In the genomic region with DNA sequence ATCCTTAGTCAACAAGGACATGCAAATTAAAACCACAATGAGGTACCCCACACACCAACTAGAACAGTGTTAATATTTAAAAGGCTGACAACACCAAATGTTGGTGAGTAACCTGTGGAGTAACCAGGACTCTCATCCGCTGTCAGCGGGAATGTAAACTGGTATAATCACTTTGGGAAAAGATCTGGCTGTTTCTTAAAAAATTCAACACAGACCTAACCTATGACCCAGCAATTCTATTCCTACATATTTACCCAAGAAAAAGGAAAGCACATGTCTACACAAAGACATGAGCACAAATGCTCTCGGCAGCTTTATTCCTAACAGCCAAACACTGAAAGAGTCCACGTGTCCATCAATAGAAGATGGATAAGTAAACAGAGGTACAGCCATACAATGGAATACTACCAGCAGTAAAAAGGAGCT, we compare ENCODE assay signal across 1 cellular context.
A peak's percentile ranks its signal among the peaks of the same experiment; 100 is the strongest.
TF ChIP-seq lines count a peak whose summit lies in the region.

No MANE protein-coding gene starts in this region.

TF ChIP-seq in HepG2, 621 proteins besides CTCF, POLR2A, EP300 and RAD21 (continued from another document and continues in another):
- TF ChIP-seq, protein P1, sequence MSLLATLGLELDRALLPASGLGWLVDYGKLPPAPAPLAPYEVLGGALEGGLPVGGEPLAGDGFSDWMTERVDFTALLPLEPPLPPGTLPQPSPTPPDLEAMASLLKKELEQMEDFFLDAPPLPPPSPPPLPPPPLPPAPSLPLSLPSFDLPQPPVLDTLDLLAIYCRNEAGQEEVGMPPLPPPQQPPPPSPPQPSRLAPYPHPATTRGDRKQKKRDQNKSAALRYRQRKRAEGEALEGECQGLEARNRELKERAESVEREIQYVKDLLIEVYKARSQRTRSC (CRISPR knock-in tag; IDR thresholded peaks at IDR 0.05; ENCODE audit: low read depth) = no peak
- peak; percentile 36; the same call in 1 of the 2 replicates for TF ChIP-seq NCOA2 (CRISPR knock-in tag; IDR thresholded peaks at IDR 0.05)
- no peak for TF ChIP-seq ZNF30 (CRISPR knock-in tag; IDR thresholded peaks at IDR 0.05)
- 0 out of 2 replicates have a peak, but pooled peaks have one; percentile 57 for TF ChIP-seq HHEX (CRISPR knock-in tag; IDR thresholded peaks at IDR 0.05)
- TF ChIP-seq ZNF468 (CRISPR knock-in tag; IDR thresholded peaks at IDR 0.05) = no peak
- TF ChIP-seq RXRB (CRISPR knock-in tag; IDR thresholded peaks at IDR 0.05; ENCODE audit: borderline replicate concordance) = peak; percentile 56; the same call in 1 of the 2 replicates
- no peak for TF ChIP-seq STAG1 (CRISPR knock-in tag; IDR thresholded peaks at IDR 0.05)
- 0 out of 2 replicates have a peak, but pooled peaks have one; percentile 43 for TF ChIP-seq ZSCAN29 (CRISPR knock-in tag; conservative IDR thresholded peaks at IDR 0.05)
- TF ChIP-seq, protein P2, sequence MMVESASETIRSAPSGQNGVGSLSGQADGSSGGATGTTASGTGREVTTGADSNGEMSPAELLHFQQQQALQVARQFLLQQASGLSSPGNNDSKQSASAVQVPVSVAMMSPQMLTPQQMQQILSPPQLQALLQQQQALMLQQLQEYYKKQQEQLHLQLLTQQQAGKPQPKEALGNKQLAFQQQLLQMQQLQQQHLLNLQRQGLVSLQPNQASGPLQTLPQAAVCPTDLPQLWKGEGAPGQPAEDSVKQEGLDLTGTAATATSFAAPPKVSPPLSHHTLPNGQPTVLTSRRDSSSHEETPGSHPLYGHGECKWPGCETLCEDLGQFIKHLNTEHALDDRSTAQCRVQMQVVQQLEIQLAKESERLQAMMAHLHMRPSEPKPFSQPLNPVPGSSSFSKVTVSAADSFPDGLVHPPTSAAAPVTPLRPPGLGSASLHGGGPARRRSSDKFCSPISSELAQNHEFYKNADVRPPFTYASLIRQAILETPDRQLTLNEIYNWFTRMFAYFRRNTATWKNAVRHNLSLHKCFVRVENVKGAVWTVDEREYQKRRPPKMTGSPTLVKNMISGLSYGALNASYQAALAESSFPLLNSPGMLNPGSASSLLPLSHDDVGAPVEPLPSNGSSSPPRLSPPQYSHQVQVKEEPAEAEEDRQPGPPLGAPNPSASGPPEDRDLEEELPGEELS (CRISPR knock-in tag; IDR thresholded peaks at IDR 0.05) = peak; percentile 49
- TF ChIP-seq HMG20A (CRISPR knock-in tag; IDR thresholded peaks at IDR 0.05; ENCODE audit: borderline replicate concordance) = peak; percentile 21; the same call in 1 of the 2 replicates
- TF ChIP-seq, protein P3, sequence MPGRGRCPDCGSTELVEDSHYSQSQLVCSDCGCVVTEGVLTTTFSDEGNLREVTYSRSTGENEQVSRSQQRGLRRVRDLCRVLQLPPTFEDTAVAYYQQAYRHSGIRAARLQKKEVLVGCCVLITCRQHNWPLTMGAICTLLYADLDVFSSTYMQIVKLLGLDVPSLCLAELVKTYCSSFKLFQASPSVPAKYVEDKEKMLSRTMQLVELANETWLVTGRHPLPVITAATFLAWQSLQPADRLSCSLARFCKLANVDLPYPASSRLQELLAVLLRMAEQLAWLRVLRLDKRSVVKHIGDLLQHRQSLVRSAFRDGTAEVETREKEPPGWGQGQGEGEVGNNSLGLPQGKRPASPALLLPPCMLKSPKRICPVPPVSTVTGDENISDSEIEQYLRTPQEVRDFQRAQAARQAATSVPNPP (CRISPR knock-in tag; IDR thresholded peaks at IDR 0.05) = no peak
- no peak for TF ChIP-seq YY1 (IDR thresholded peaks at IDR 0.05; ENCODE audit: insufficient read depth, insufficient replicate concordance, low read depth, low read length)
- TF ChIP-seq ZSCAN22 (CRISPR knock-in tag; IDR thresholded peaks at IDR 0.05) = no peak
- TF ChIP-seq, protein P4, sequence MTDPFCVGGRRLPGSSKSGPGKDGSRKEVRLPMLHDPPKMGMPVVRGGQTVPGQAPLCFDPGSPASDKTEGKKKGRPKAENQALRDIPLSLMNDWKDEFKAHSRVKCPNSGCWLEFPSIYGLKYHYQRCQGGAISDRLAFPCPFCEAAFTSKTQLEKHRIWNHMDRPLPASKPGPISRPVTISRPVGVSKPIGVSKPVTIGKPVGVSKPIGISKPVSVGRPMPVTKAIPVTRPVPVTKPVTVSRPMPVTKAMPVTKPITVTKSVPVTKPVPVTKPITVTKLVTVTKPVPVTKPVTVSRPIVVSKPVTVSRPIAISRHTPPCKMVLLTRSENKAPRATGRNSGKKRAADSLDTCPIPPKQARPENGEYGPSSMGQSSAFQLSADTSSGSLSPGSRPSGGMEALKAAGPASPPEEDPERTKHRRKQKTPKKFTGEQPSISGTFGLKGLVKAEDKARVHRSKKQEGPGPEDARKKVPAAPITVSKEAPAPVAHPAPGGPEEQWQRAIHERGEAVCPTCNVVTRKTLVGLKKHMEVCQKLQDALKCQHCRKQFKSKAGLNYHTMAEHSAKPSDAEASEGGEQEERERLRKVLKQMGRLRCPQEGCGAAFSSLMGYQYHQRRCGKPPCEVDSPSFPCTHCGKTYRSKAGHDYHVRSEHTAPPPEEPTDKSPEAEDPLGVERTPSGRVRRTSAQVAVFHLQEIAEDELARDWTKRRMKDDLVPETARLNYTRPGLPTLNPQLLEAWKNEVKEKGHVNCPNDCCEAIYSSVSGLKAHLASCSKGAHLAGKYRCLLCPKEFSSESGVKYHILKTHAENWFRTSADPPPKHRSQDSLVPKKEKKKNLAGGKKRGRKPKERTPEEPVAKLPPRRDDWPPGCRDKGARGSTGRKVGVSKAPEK (CRISPR knock-in tag; IDR thresholded peaks at IDR 0.05; ENCODE audit: borderline replicate concordance) = no peak
- TF ChIP-seq FOXA1 (IDR thresholded peaks at IDR 0.05) = no peak
- peak; percentile 76 for TF ChIP-seq FOXA1 (CRISPR knock-in tag; IDR thresholded peaks at IDR 0.05)
- TF ChIP-seq, protein P5, sequence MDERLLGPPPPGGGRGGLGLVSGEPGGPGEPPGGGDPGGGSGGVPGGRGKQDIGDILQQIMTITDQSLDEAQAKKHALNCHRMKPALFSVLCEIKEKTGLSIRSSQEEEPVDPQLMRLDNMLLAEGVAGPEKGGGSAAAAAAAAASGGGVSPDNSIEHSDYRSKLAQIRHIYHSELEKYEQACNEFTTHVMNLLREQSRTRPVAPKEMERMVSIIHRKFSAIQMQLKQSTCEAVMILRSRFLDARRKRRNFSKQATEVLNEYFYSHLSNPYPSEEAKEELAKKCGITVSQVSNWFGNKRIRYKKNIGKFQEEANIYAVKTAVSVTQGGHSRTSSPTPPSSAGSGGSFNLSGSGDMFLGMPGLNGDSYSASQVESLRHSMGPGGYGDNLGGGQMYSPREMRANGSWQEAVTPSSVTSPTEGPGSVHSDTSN (CRISPR knock-in tag; IDR thresholded peaks at IDR 0.05) = no peak
- TF ChIP-seq PHF21A (CRISPR knock-in tag; IDR thresholded peaks at IDR 0.05) = peak; percentile 20; the same call in 1 of the 2 replicates
- TF ChIP-seq MXI1 (IDR thresholded peaks at IDR 0.05; ENCODE audit: borderline replicate concordance, low read depth, low read length) = peak; percentile 58; the same call in 1 of the 3 replicates
- 0 out of 2 replicates have a peak, but pooled peaks have one; percentile 14 for TF ChIP-seq CEBPG (CRISPR knock-in tag; IDR thresholded peaks at IDR 0.05)
- TF ChIP-seq ZNF670 (CRISPR knock-in tag; IDR thresholded peaks at IDR 0.05; ENCODE audit: borderline replicate concordance) = 0 out of 2 replicates have a peak, but pooled peaks have one; percentile 51
- TF ChIP-seq, protein P6, sequence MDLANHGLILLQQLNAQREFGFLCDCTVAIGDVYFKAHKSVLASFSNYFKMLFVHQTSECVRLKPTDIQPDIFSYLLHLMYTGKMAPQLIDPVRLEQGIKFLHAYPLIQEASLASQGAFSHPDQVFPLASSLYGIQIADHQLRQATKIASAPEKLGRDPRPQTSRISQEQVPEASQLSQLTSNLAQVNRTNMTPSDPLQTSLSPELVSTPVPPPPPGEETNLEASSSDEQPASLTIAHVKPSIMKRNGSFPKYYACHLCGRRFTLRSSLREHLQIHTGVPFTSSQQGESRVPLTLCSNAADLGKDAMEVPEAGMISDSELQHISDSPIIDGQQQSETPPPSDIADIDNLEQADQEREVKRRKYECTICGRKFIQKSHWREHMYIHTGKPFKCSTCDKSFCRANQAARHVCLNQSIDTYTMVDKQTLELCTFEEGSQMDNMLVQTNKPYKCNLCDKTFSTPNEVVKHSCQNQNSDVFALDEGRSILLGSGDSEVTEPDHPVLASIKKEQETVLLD (CRISPR knock-in tag; IDR thresholded peaks at IDR 0.05; ENCODE audit: low read depth) = no peak
- TF ChIP-seq FOXJ3 (CRISPR knock-in tag; IDR thresholded peaks at IDR 0.05; ENCODE audit: borderline replicate concordance) = peak; percentile 54; the same call in 1 of the 2 replicates
- TF ChIP-seq ZNF451 (CRISPR knock-in tag; IDR thresholded peaks at IDR 0.05) = no peak
- TF ChIP-seq, protein P7, sequence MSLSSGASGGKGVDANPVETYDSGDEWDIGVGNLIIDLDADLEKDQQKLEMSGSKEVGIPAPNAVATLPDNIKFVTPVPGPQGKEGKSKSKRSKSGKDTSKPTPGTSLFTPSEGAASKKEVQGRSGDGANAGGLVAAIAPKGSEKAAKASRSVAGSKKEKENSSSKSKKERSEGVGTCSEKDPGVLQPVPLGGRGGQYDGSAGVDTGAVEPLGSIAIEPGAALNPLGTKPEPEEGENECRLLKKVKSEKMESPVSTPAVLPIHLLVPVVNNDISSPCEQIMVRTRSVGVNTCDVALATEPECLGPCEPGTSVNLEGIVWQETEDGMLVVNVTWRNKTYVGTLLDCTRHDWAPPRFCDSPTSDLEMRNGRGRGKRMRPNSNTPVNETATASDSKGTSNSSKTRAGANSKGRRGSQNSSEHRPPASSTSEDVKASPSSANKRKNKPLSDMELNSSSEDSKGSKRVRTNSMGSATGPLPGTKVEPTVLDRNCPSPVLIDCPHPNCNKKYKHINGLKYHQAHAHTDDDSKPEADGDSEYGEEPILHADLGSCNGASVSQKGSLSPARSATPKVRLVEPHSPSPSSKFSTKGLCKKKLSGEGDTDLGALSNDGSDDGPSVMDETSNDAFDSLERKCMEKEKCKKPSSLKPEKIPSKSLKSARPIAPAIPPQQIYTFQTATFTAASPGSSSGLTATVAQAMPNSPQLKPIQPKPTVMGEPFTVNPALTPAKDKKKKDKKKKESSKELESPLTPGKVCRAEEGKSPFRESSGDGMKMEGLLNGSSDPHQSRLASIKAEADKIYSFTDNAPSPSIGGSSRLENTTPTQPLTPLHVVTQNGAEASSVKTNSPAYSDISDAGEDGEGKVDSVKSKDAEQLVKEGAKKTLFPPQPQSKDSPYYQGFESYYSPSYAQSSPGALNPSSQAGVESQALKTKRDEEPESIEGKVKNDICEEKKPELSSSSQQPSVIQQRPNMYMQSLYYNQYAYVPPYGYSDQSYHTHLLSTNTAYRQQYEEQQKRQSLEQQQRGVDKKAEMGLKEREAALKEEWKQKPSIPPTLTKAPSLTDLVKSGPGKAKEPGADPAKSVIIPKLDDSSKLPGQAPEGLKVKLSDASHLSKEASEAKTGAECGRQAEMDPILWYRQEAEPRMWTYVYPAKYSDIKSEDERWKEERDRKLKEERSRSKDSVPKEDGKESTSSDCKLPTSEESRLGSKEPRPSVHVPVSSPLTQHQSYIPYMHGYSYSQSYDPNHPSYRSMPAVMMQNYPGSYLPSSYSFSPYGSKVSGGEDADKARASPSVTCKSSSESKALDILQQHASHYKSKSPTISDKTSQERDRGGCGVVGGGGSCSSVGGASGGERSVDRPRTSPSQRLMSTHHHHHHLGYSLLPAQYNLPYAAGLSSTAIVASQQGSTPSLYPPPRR (CRISPR knock-in tag; IDR thresholded peaks at IDR 0.05; ENCODE audit: borderline replicate concordance) = peak; percentile 66; the same call in 1 of the 2 replicates
- TF ChIP-seq, protein P8, sequence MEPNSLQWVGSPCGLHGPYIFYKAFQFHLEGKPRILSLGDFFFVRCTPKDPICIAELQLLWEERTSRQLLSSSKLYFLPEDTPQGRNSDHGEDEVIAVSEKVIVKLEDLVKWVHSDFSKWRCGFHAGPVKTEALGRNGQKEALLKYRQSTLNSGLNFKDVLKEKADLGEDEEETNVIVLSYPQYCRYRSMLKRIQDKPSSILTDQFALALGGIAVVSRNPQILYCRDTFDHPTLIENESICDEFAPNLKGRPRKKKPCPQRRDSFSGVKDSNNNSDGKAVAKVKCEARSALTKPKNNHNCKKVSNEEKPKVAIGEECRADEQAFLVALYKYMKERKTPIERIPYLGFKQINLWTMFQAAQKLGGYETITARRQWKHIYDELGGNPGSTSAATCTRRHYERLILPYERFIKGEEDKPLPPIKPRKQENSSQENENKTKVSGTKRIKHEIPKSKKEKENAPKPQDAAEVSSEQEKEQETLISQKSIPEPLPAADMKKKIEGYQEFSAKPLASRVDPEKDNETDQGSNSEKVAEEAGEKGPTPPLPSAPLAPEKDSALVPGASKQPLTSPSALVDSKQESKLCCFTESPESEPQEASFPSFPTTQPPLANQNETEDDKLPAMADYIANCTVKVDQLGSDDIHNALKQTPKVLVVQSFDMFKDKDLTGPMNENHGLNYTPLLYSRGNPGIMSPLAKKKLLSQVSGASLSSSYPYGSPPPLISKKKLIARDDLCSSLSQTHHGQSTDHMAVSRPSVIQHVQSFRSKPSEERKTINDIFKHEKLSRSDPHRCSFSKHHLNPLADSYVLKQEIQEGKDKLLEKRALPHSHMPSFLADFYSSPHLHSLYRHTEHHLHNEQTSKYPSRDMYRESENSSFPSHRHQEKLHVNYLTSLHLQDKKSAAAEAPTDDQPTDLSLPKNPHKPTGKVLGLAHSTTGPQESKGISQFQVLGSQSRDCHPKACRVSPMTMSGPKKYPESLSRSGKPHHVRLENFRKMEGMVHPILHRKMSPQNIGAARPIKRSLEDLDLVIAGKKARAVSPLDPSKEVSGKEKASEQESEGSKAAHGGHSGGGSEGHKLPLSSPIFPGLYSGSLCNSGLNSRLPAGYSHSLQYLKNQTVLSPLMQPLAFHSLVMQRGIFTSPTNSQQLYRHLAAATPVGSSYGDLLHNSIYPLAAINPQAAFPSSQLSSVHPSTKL (CRISPR knock-in tag; IDR thresholded peaks at IDR 0.05) = peak; percentile 76
- TF ChIP-seq TP53 (CRISPR knock-in tag; conservative IDR thresholded peaks at IDR 0.05) = no peak
- no peak for TF ChIP-seq ZNF782 (CRISPR knock-in tag; IDR thresholded peaks at IDR 0.05; ENCODE audit: borderline replicate concordance)
- TF ChIP-seq HDAC6 (IDR thresholded peaks at IDR 0.05; ENCODE audit: low read depth, low read length) = no peak
- TF ChIP-seq ZFP62 (CRISPR knock-in tag; IDR thresholded peaks at IDR 0.05) = no peak
- TF ChIP-seq, protein P9, sequence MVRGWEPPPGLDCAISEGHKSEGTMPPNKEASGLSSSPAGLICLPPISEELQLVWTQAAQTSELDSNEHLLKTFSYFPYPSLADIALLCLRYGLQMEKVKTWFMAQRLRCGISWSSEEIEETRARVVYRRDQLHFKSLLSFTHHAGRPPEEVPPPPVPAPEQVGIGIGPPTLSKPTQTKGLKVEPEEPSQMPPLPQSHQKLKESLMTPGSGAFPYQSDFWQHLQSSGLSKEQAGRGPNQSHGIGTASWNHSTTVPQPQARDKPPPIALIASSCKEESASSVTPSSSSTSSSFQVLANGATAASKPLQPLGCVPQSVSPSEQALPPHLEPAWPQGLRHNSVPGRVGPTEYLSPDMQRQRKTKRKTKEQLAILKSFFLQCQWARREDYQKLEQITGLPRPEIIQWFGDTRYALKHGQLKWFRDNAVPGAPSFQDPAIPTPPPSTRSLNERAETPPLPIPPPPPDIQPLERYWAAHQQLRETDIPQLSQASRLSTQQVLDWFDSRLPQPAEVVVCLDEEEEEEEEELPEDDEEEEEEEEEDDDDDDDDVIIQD (CRISPR knock-in tag; IDR thresholded peaks at IDR 0.05; ENCODE audit: low read depth) = peak; percentile 22; the same call in 1 of the 2 replicates
- TF ChIP-seq ARID2 (CRISPR knock-in tag; IDR thresholded peaks at IDR 0.05; ENCODE audit: borderline replicate concordance) = no peak
- no peak for TF ChIP-seq ZNF674 (CRISPR knock-in tag; IDR thresholded peaks at IDR 0.05; ENCODE audit: low read depth)
- TF ChIP-seq SIX4 (CRISPR knock-in tag; IDR thresholded peaks at IDR 0.05) = peak; percentile 13; the same call in 1 of the 2 replicates
